Comparison of ENCODE assay signal across 13 cellular contexts in the genomic region with DNA sequence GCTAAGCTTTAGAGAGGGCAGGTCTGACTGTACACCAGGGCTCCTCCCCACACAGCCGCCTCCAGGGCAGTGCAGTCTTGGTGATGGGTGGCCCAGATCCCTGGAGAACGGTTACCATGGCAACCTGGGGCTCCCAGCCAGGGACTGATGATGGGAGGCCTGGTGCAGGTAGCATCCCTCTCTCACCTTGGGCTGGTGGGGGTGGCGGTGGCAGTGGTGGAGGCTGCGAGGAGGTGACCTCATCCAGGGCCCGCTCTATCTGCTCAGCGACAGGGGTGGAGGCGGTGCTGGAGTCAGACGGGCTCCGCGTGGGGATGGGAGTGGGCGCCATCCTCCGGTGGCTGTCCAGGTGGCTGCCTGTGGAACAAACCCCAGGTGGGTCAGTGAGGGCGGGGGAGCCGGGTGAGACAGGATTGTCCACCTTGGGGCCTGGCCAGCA. TPM values are rescaled to one million over a fixed set of nuclear protein-coding genes. Genes with fewer than 3 reads are reported as not detected.
DNase-seq lines count a peak whose midpoint lies in the region; ATAC-seq and TF ChIP-seq lines count a peak whose summit lies in the region.
"Had no signal": no experiment of that assay in that cellular context is flagged by ENCODE, and none has a peak within 500 bp of the region (broad histone marks: within the 10 kb centered on the region; RNA-seq: fewer than 3 reads in every experiment).

No MANE protein-coding gene starts in this region.

- H3K4me2 ChIP-seq in neural progenitor cell: no peak overlapping the region

- H3K4me1 ChIP-seq in HUES64 (ENCODE audit: insufficient read depth, low read length) (peaks cover 11% of the 10 kb centered on the region; the same call in 1 of the 2 replicates), neural progenitor cell (peaks cover 10% of the 10 kb centered on the region)
- H3K4me1 ChIP-seq: breast epithelium had no signal

- ATAC-seq in HG03354 (IDR thresholded peaks at IDR 0.05; ENCODE audit: poor library complexity, severe bottlenecking, unreplicated experiment): no peak
- ATAC-seq in HG03097 (IDR thresholded peaks at IDR 0.05; ENCODE audit: low FRiP score, unreplicated experiment): no peak
- ATAC-seq: activated CD4-positive, alpha-beta T cell treated with anti-CD3 and anti-CD28 coated beads for 36 hours had no signal

- H3F3A ChIP-seq in neural progenitor cell (ENCODE audit: low read depth): peaks cover 83% of the 10 kb centered on the region

- H3K9ac ChIP-seq in HUES64 (ENCODE audit: low read depth, low read length) (no peak overlapping the region), neural progenitor cell (no peak overlapping the region)
- H3K9ac ChIP-seq: parathyroid adenoma had no signal

- H3K4me3 Mint-ChIP-seq in chondrocyte (ENCODE audit: unreplicated experiment): no peak overlapping the region
- no peak overlapping the region for H3K4me3 Mint-ChIP-seq in neural progenitor cell
- H3K4me3 Mint-ChIP-seq: activated CD4-positive, alpha-beta T cell treated with anti-CD3 and anti-CD28 coated beads for 36 hours; CD8-positive, alpha-beta memory T cell had no signal

- peaks cover under 1% of the 10 kb centered on the region; the same call in 1 of the 2 replicates for H3K27me3 ChIP-seq in HUES64 (ENCODE audit: insufficient read depth, low read length)
- H3K27me3 ChIP-seq in neural progenitor cell: no peaks in the 10 kb centered on the region
- H3K27me3 ChIP-seq: breast epithelium had no signal

- H3K27ac ChIP-seq in HUES64 (ENCODE audit: low read depth, low read length) (0 out of 2 replicates have a peak overlapping the region, but pooled peaks have one; percentile 25), neural progenitor cell (no peak overlapping the region)

- H3K9me3 ChIP-seq in HUES64 (ENCODE audit: insufficient read depth, low read depth, low read length) (no peaks in the 10 kb centered on the region), neural progenitor cell (ENCODE audit: low read depth) (no peaks in the 10 kb centered on the region)
- H3K9me3 ChIP-seq: breast epithelium, thoracic aorta had no signal

- H3K27me3 Mint-ChIP-seq in chondrocyte (ENCODE audit: low read depth) (no peaks in the 10 kb centered on the region), neural progenitor cell (ENCODE audit: insufficient read depth, low read depth) (peaks cover 4% of the 10 kb centered on the region)
- H3K27me3 Mint-ChIP-seq: activated CD4-positive, alpha-beta T cell treated with anti-CD3 and anti-CD28 coated beads for 36 hours had no signal

- H3K4me3 ChIP-seq in HUES64 (ENCODE audit: low read length) (no peak overlapping the region), neural progenitor cell (no peak overlapping the region)
- H3K4me3 ChIP-seq: breast epithelium, thoracic aorta had no signal

- H3K9me3 Mint-ChIP-seq in chondrocyte (ENCODE audit: low read depth): no peaks in the 10 kb centered on the region
- H3K9me3 Mint-ChIP-seq in neural progenitor cell: no peaks in the 10 kb centered on the region
- H3K9me3 Mint-ChIP-seq: CD8-positive, alpha-beta memory T cell had no signal

- DNase-seq in EH (ENCODE audit: low read depth) (peak; percentile 62), chondrocyte (ENCODE audit: low spot score) (peak; percentile 93), neural progenitor cell (ENCODE audit: low spot score) (peak; percentile 49)
- no peak for DNase-seq in central memory CD4-positive, alpha-beta T cell
- DNase-seq: activated CD4-positive, alpha-beta T cell treated with anti-CD3 and anti-CD28 coated beads for 36 hours; CD8-positive, alpha-beta memory T cell; OCI-M1 had no signal

- peaks cover 17% of the 10 kb centered on the region for H3K36me3 Mint-ChIP-seq in chondrocyte (ENCODE audit: low read depth)
- peaks cover 24% of the 10 kb centered on the region for H3K36me3 Mint-ChIP-seq in neural progenitor cell

- no peak overlapping the region for H2AFZ ChIP-seq in neural progenitor cell (replicated peaks)
- H2AFZ ChIP-seq: parathyroid adenoma had no signal

- no peak for TF ChIP-seq CTCF in chondrocyte (IDR thresholded peaks at IDR 0.05)
- TF ChIP-seq CTCF in neural progenitor cell (IDR thresholded peaks at IDR 0.05): no peak

- H3K36me3 ChIP-seq in HUES64 (ENCODE audit: insufficient read depth, low read length): peaks cover 62% of the 10 kb centered on the region
- peaks cover 7% of the 10 kb centered on the region for H3K36me3 ChIP-seq in neural progenitor cell
- H3K36me3 ChIP-seq: breast epithelium had no signal

- peak overlapping the region; percentile 22 for H3K27ac Mint-ChIP-seq in chondrocyte (ENCODE audit: unreplicated experiment)
- no peak overlapping the region for H3K27ac Mint-ChIP-seq in neural progenitor cell
- H3K27ac Mint-ChIP-seq: activated CD4-positive, alpha-beta T cell treated with anti-CD3 and anti-CD28 coated beads for 36 hours; CD8-positive, alpha-beta memory T cell had no signal

- H3K79me2 ChIP-seq in neural progenitor cell (ENCODE audit: low read depth): peaks cover 24% of the 10 kb centered on the region
- H3K79me2 ChIP-seq: parathyroid adenoma had no signal

- H3K4me1 Mint-ChIP-seq in chondrocyte (ENCODE audit: low read depth) (peaks cover 15% of the 10 kb centered on the region), neural progenitor cell (peaks cover 30% of the 10 kb centered on the region)

- H4K20me1 ChIP-seq in neural progenitor cell (ENCODE audit: low read depth): peaks cover 56% of the 10 kb centered on the region

- WGBS in HUES64: 95% methylated on average over 14 of the region's 14 CpGs

RNA-seq across cellular contexts. Expression of a gene that starts 12.3 kb away (rescaled TPM):
- 5.5 TPM for polyA plus RNA-seq in HUES64 (2013, experiment 1 of 2)
- 7.7 TPM for polyA plus RNA-seq in HUES64 (2013, experiment 2 of 2)
- 4.8 to 5.5 TPM (median 5.3 TPM) in 3 replicates for total RNA-seq in chondrocyte
- 4.5 and 31.7 TPM in 2 replicates for total RNA-seq in neural progenitor cell (ENCODE audit: low replicate concordance)

RNA-seq across cellular contexts. Expression of a gene that starts 14.5 kb away (rescaled TPM):
- polyA plus RNA-seq in HUES64 (2013, experiment 1 of 2): 252 TPM
- 228 TPM for polyA plus RNA-seq in HUES64 (2013, experiment 2 of 2)
- total RNA-seq in chondrocyte: 207 to 277 TPM (median 274 TPM) in 3 replicates
- total RNA-seq in neural progenitor cell (ENCODE audit: low replicate concordance): 113 and 338 TPM in 2 replicates

RNA-seq across cellular contexts. Expression of a gene that starts 32.5 kb away (rescaled TPM):
- polyA plus RNA-seq in HUES64 (2013, experiment 1 of 2): 25.2 TPM
- 29.3 TPM for polyA plus RNA-seq in HUES64 (2013, experiment 2 of 2)
- total RNA-seq in chondrocyte: 19.9 to 26.3 TPM (median 23.8 TPM) in 3 replicates
- total RNA-seq in neural progenitor cell (ENCODE audit: low replicate concordance): 24.0 and 50.6 TPM in 2 replicates

RNA-seq across cellular contexts. Expression of a gene that starts 38.5 kb away (rescaled TPM):
- polyA plus RNA-seq in HUES64 (2013, experiment 1 of 2): 118 TPM
- polyA plus RNA-seq in HUES64 (2013, experiment 2 of 2): 108 TPM
- total RNA-seq in chondrocyte (563 to 633 TPM (median 613 TPM) in 3 replicates), neural progenitor cell (ENCODE audit: low replicate concordance) (38.7 and 208 TPM in 2 replicates)

RNA-seq across cellular contexts. Expression of a gene that starts 49.6 kb away (rescaled TPM):
- polyA plus RNA-seq in HUES64 (2013, experiment 1 of 2): 0.60 TPM
- polyA plus RNA-seq in HUES64 (2013, experiment 2 of 2): 1.4 TPM
- 0.99 to 2.1 TPM (median 1.8 TPM) in 3 replicates for total RNA-seq in chondrocyte
- 2.0 TPM in 1 of 2 replicates, not detected in the other for total RNA-seq in neural progenitor cell (ENCODE audit: low replicate concordance)
- total RNA-seq: thoracic aorta had no signal
